In genomic region chr5:10019236-10019635, GRCh38 we compare ENCODE assay signal across 22 cellular contexts.
"Had no signal": no experiment of that assay in that cellular context is flagged by ENCODE, and none has a peak within 500 bp of the region (broad histone marks: within the 10 kb centered on the region; RNA-seq: fewer than 3 reads in every experiment).

No MANE protein-coding gene starts in this region.

- H3K27me3 Mint-ChIP-seq: activated CD4-positive, alpha-beta T cell treated with anti-CD3 and anti-CD28 coated beads, Interleukin-2, amount 10 ng/mL, durations not matched to agents 24 days and 14 days; activated CD8-positive, alpha-beta T cell treated with anti-CD3 and anti-CD28 coated beads for 36 hours; activated naive CD8-positive, alpha-beta T cell treated with anti-CD3 and anti-CD28 coated beads, Interleukin-2, amount 50 U/mL, for 24 hours; central memory CD8-positive, alpha-beta T cell; natural killer cell treated with Interleukin-12 subunit alpha and Interleukin-12 subunit beta and Interleukin-15 and Interleukin-18, amount 100 ng/mL, for 72 hours had no signal

- H3K9me3 ChIP-seq: ovary, psoas muscle, upper lobe of left lung had no signal

- H3K27me3 ChIP-seq: upper lobe of left lung had no signal

- DNase-seq: activated CD4-positive, alpha-beta T cell treated with anti-CD3 and anti-CD28 coated beads, Interleukin-2, amount 10 ng/mL, durations not matched to agents 24 days and 14 days; activated CD8-positive, alpha-beta T cell treated with anti-CD3 and anti-CD28 coated beads for 36 hours; activated gamma-delta T cell; activated naive CD4-positive, alpha-beta T cell treated with anti-CD3 and anti-CD28 coated beads, Interleukin-2, amount 50 U/mL, for 16 hours; activated naive CD8-positive, alpha-beta T cell treated with anti-CD3 and anti-CD28 coated beads, Interleukin-2, amount 50 U/mL, for 24 hours; anterior cingulate cortex; endodermal cell; left ventricle myocardium inferior; midbrain; ovary; psoas muscle; right cardiac atrium; stimulated activated CD4-positive, alpha-beta T cell treated with anti-CD3 and anti-CD28 coated beads, Interleukin-12 subunit alpha, Interleukin-12 subunit beta, amount 100 ng/mL, for 4 hours; stimulated activated CD4-positive, alpha-beta T cell treated with anti-CD3 and anti-CD28 coated beads, Interleukin-4, amount 100 ng/mL, for 4 hours; stimulated activated naive CD8-positive, alpha-beta T cell treated with anti-CD3 and anti-CD28 coated beads, Interleukin-15, Interleukin-2, amounts not matched to agents 100 U/mL and 50 U/mL, for 24 hours; upper lobe of left lung had no signal

- ATAC-seq: activated CD4-positive, CD25-positive, alpha-beta regulatory T cell treated with anti-CD3 and anti-CD28 coated beads, Interleukin-2, amount 50 U/mL, for 24 hours; activated CD8-positive, alpha-beta T cell treated with anti-CD3 and anti-CD28 coated beads for 36 hours; activated naive CD8-positive, alpha-beta T cell treated with anti-CD3 and anti-CD28 coated beads, Interleukin-2, amount 50 U/mL, for 24 hours; natural killer cell treated with Interleukin-12 subunit alpha and Interleukin-12 subunit beta and Interleukin-15 and Interleukin-18, amount 100 ng/mL, for 72 hours; psoas muscle; stimulated activated naive CD8-positive, alpha-beta T cell treated with anti-CD3 and anti-CD28 coated beads, Interleukin-15, Interleukin-2, amounts not matched to agents 100 U/mL and 50 U/mL, for 24 hours had no signal

- H3K4me3 Mint-ChIP-seq: activated CD4-positive, alpha-beta T cell treated with anti-CD3 and anti-CD28 coated beads, Interleukin-2, amount 10 ng/mL, durations not matched to agents 24 days and 14 days; activated CD8-positive, alpha-beta T cell treated with anti-CD3 and anti-CD28 coated beads for 36 hours; activated naive CD8-positive, alpha-beta T cell treated with anti-CD3 and anti-CD28 coated beads, Interleukin-2, amount 50 U/mL, for 24 hours; activated T-helper 1 cell treated with anti-CD3 and anti-CD28 coated beads, Interleukin-12 subunit alpha, Interleukin-12 subunit beta, Interleukin-2, Interleukin-4 antibody, amounts not matched to agents 30 ng/mL and 10 ng/mL and 1 ng/mL, durations not matched to agents 14 hours and 24 hours and 36 hours; central memory CD8-positive, alpha-beta T cell; endodermal cell; natural killer cell treated with Interleukin-12 subunit alpha and Interleukin-12 subunit beta and Interleukin-15 and Interleukin-18, amount 100 ng/mL, for 72 hours had no signal

- H3K4me1 Mint-ChIP-seq: activated CD4-positive, alpha-beta T cell treated with anti-CD3 and anti-CD28 coated beads, Interleukin-2, amount 10 ng/mL, durations not matched to agents 24 days and 14 days; activated naive CD8-positive, alpha-beta T cell treated with anti-CD3 and anti-CD28 coated beads, Interleukin-2, amount 50 U/mL, for 24 hours; central memory CD8-positive, alpha-beta T cell; endodermal cell had no signal

- H3K4me3 ChIP-seq: coronary artery, left ventricle myocardium inferior, ovary, psoas muscle, upper lobe of left lung had no signal

- H3K36me3 ChIP-seq: left ventricle myocardium inferior, ovary, upper lobe of left lung had no signal

- H3K4me1 ChIP-seq: left ventricle myocardium inferior, psoas muscle, upper lobe of left lung had no signal

- H3K27ac ChIP-seq: coronary artery, left ventricle myocardium inferior, ovary, psoas muscle, upper lobe of left lung, VCaP had no signal

- H3K27ac Mint-ChIP-seq: activated CD4-positive, alpha-beta T cell treated with anti-CD3 and anti-CD28 coated beads, Interleukin-2, amount 10 ng/mL, durations not matched to agents 24 days and 14 days; activated CD8-positive, alpha-beta T cell treated with anti-CD3 and anti-CD28 coated beads for 36 hours; activated naive CD8-positive, alpha-beta T cell treated with anti-CD3 and anti-CD28 coated beads, Interleukin-2, amount 50 U/mL, for 24 hours; activated T-helper 1 cell treated with anti-CD3 and anti-CD28 coated beads, Interleukin-12 subunit alpha, Interleukin-12 subunit beta, Interleukin-2, Interleukin-4 antibody, amounts not matched to agents 30 ng/mL and 10 ng/mL and 1 ng/mL, durations not matched to agents 14 hours and 24 hours and 36 hours; endodermal cell; natural killer cell treated with Interleukin-12 subunit alpha and Interleukin-12 subunit beta and Interleukin-15 and Interleukin-18, amount 100 ng/mL, for 72 hours had no signal
